In the genomic region with DNA sequence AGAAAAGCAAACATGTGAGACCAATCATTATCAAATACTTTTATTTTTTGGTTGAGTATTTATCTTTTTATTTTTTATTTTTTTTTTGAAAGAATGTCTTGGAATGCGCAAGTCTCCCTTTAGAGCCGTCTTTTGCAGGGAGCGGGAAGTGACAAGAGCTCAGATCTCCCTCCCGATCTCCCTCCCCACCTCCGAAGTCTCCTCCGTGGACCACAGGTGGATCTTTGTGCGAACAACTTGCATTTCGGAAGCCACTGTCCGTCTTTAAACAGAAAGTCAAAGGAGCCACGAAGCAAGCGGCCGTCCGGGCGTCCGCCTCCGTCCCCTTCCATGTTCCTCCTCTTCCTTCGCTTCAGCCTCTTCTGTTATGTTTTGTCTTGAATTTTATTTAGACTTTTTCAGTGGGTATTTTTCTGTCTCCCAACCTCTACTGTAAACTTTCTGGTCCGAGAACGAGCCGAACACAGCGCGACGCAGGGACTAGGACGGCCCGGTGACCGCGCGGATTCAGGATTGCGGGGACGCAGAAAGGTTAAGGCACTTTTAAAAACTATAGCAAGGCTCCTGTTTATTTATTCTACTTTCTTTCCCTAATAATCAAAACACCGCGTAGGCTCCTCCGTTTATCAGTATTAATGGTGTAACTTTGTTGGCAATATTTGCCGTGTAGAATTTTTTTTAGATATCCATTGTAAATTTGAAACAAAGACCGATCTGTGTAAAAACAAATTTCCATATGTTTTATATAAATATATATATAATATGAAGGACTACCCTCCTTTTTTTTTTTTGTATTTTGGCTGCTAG, we compare ENCODE assay signal across 2 cellular contexts.
TF ChIP-seq lines count a peak whose summit lies in the region.

No MANE protein-coding gene starts in this region.

TF ChIP-seq in SK-N-SH, 30 proteins besides CTCF, POLR2A, EP300 and RAD21:
- TF ChIP-seq, protein P1, sequence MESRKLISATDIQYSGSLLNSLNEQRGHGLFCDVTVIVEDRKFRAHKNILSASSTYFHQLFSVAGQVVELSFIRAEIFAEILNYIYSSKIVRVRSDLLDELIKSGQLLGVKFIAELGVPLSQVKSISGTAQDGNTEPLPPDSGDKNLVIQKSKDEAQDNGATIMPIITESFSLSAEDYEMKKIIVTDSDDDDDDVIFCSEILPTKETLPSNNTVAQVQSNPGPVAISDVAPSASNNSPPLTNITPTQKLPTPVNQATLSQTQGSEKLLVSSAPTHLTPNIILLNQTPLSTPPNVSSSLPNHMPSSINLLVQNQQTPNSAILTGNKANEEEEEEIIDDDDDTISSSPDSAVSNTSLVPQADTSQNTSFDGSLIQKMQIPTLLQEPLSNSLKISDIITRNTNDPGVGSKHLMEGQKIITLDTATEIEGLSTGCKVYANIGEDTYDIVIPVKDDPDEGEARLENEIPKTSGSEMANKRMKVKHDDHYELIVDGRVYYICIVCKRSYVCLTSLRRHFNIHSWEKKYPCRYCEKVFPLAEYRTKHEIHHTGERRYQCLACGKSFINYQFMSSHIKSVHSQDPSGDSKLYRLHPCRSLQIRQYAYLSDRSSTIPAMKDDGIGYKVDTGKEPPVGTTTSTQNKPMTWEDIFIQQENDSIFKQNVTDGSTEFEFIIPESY (IDR thresholded peaks at IDR 0.05; ENCODE audit: borderline replicate concordance, low read depth) = no peak
- no peak for TF ChIP-seq ELF1 (IDR thresholded peaks at IDR 0.05)
- peak; percentile 54; the same call in 1 of the 2 replicates for TF ChIP-seq EZH2phosphoT487 (IDR thresholded peaks at IDR 0.05; ENCODE audit: borderline replicate concordance, low read depth)
- no peak for TF ChIP-seq FOXM1 (IDR thresholded peaks at IDR 0.05; ENCODE audit: low read depth)
- no peak for TF ChIP-seq SMC3 (IDR thresholded peaks at IDR 0.05; ENCODE audit: low read depth, low read length)
- TF ChIP-seq MXI1 (IDR thresholded peaks at IDR 0.05; ENCODE audit: low read depth, low read length) = no peak
- TF ChIP-seq GATA2 (CRISPR knock-in tag; IDR thresholded peaks at IDR 0.05) = no peak

TF ChIP-seq in SK-N-SH treated with all-trans-retinoic acid at 6 μM for 48 hours, 23 proteins besides CTCF, POLR2A, EP300 and RAD21:
- TF ChIP-seq OSR1 (CRISPR knock-in tag; IDR thresholded peaks at IDR 0.05) = no peak
- TF ChIP-seq ZC3H10 (CRISPR knock-in tag; IDR thresholded peaks at IDR 0.05) = no peak
- TF ChIP-seq TOX (CRISPR knock-in tag; IDR thresholded peaks at IDR 0.05; ENCODE audit: borderline replicate concordance) = no peak
- TF ChIP-seq, protein P2, sequence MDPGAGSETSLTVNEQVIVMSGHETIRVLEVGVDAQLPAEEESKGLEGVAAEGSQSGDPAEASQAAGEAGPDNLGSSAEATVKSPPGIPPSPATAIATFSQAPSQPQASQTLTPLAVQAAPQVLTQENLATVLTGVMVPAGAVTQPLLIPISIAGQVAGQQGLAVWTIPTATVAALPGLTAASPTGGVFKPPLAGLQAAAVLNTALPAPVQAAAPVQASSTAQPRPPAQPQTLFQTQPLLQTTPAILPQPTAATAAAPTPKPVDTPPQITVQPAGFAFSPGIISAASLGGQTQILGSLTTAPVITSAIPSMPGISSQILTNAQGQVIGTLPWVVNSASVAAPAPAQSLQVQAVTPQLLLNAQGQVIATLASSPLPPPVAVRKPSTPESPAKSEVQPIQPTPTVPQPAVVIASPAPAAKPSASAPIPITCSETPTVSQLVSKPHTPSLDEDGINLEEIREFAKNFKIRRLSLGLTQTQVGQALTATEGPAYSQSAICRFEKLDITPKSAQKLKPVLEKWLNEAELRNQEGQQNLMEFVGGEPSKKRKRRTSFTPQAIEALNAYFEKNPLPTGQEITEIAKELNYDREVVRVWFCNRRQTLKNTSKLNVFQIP (CRISPR knock-in tag; IDR thresholded peaks at IDR 0.05; ENCODE audit: borderline replicate concordance, low read depth) = no peak
- TF ChIP-seq, protein P3, sequence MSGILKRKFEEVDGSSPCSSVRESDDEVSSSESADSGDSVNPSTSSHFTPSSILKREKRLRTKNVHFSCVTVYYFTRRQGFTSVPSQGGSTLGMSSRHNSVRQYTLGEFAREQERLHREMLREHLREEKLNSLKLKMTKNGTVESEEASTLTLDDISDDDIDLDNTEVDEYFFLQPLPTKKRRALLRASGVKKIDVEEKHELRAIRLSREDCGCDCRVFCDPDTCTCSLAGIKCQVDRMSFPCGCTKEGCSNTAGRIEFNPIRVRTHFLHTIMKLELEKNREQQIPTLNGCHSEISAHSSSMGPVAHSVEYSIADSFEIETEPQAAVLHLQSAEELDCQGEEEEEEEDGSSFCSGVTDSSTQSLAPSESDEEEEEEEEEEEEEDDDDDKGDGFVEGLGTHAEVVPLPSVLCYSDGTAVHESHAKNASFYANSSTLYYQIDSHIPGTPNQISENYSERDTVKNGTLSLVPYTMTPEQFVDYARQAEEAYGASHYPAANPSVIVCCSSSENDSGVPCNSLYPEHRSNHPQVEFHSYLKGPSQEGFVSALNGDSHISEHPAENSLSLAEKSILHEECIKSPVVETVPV (CRISPR knock-in tag; IDR thresholded peaks at IDR 0.05) = no peak
- no peak for TF ChIP-seq GLIS3 (CRISPR knock-in tag; IDR thresholded peaks at IDR 0.05)
- TF ChIP-seq, protein P4, sequence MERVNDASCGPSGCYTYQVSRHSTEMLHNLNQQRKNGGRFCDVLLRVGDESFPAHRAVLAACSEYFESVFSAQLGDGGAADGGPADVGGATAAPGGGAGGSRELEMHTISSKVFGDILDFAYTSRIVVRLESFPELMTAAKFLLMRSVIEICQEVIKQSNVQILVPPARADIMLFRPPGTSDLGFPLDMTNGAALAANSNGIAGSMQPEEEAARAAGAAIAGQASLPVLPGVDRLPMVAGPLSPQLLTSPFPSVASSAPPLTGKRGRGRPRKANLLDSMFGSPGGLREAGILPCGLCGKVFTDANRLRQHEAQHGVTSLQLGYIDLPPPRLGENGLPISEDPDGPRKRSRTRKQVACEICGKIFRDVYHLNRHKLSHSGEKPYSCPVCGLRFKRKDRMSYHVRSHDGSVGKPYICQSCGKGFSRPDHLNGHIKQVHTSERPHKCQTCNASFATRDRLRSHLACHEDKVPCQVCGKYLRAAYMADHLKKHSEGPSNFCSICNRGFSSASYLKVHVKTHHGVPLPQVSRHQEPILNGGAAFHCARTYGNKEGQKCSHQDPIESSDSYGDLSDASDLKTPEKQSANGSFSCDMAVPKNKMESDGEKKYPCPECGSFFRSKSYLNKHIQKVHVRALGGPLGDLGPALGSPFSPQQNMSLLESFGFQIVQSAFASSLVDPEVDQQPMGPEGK (CRISPR knock-in tag; IDR thresholded peaks at IDR 0.05; ENCODE audit: borderline replicate concordance) = no peak
- TF ChIP-seq ZNF8 (CRISPR knock-in tag; IDR thresholded peaks at IDR 0.05) = no peak
